In genomic region chr1:74609810-74610371, GRCh38 we compare ENCODE assay signal across 34 cellular contexts.
"Had no signal": no experiment of that assay in that cellular context is flagged by ENCODE, and none has a peak within 500 bp of the region (broad histone marks: within the 10 kb centered on the region; RNA-seq: fewer than 3 reads in every experiment).

No MANE protein-coding gene starts in this region.

- H3K36me3 ChIP-seq: MG63 had no signal

- H3K9ac ChIP-seq: KMS-11 had no signal

- DNase-seq: Karpas-422, Kasumi-1, KG1, MG63, MM.1S, MV-4-11, NCI-H1048, NCI-H1092, NCI-H1092 treated with DMSO at 0.1 percent for 48 hours, NCI-H1105, NCI-H1105 treated with DMSO at 0.1 percent for 48 hours, NCI-H1417, NCI-H1417 treated with DMSO at 0.1 percent for 48 hours, NCI-H1436, NCI-H1436 treated with DMSO at 0.1 percent for 48 hours, NCI-H146, NCI-H1694, NCI-H1694 treated with DMSO at 0.1 percent for 48 hours, NCI-H187, NCI-H187 treated with DMSO at 0.1 percent for 48 hours, NCI-H1930, NCI-H2029, NCI-H2029 treated with DMSO at 0.1 percent for 48 hours, NCI-H2081, NCI-H2081 treated with DMSO at 0.1 percent for 48 hours, NCI-H2107, NCI-H2171, NCI-H2171 treated with DMSO at 0.1 percent for 48 hours, NCI-H2227 treated with DMSO at 0.1 percent for 48 hours, NCI-H226, NCI-H345, NCI-H446, NCI-H446 treated with DMSO at 0.1 percent for 48 hours had no signal

- H3K9me3 ChIP-seq: MG63 had no signal

- H3K4me2 ChIP-seq: KMS-11 had no signal

- H3K4me3 ChIP-seq: MG63 had no signal

- H3K27me3 ChIP-seq: MG63 had no signal
